8 cellular contexts compared by ENCODE assay signal in genomic region chr2:135004005-135004746, GRCh38. TPM values are rescaled to one million over a fixed set of nuclear protein-coding genes. Genes with fewer than 3 reads are reported as not detected.
DNase-seq lines count a peak whose midpoint lies in the region; ATAC-seq and TF ChIP-seq lines count a peak whose summit lies in the region.

No MANE protein-coding gene starts in this region.

- ATAC-seq in GM19452 (IDR thresholded peaks at IDR 0.05; ENCODE audit: unreplicated experiment), result peak; percentile 96
- peak; percentile 86 to 90 for ATAC-seq in natural killer cell treated with Interleukin-12 subunit alpha and Interleukin-12 subunit beta and Interleukin-15 and Interleukin-18, amount 100 ng/mL, for 72 hours
- ATAC-seq in stimulated activated naive B cell treated with anti-CD40 and anti-IgM and Interleukin-4, amounts not matched to agents 10 μg/mL and 1 μg/mL and 100 μg/mL, for 72 hours (replicated peaks), result peak; percentile 99

- TF ChIP-seq CTCF in OCI-LY3 (IDR thresholded peaks at IDR 0.05; ENCODE audit: low read depth, low read length), result peak; percentile 95
- peak; percentile 76 to 91 (median 86) for TF ChIP-seq CTCF in esophagus squamous epithelium (IDR thresholded peaks at IDR 0.05)

- intact Hi-C loops in esophagus squamous epithelium (cut with DNase I), result no loop called here

- H3K4me3 Mint-ChIP-seq in activated T-cell treated with anti-CD3 and anti-CD28 coated beads, Interleukin-2, amount 50 U/mL, for 24 hours, result no peak overlapping the region
- H3K4me3 Mint-ChIP-seq in natural killer cell treated with Interleukin-12 subunit alpha and Interleukin-12 subunit beta and Interleukin-15 and Interleukin-18, amount 100 ng/mL, for 72 hours, result no peak overlapping the region
- no peak overlapping the region for H3K4me3 Mint-ChIP-seq in stimulated activated naive B cell treated with anti-CD40 and anti-IgM and Interleukin-4, amounts not matched to agents 10 μg/mL and 1 μg/mL and 100 μg/mL, for 72 hours

- H3K79me2 ChIP-seq in OCI-LY3 (ENCODE audit: low read length), result no peaks in the 10 kb centered on the region

- peaks cover 13% of the 10 kb centered on the region for H3K27me3 Mint-ChIP-seq in activated T-cell treated with anti-CD3 and anti-CD28 coated beads, Interleukin-2, amount 50 U/mL, for 24 hours
- peaks cover 13 to 24% of the 10 kb centered on the region in 2 donors for H3K27me3 Mint-ChIP-seq in natural killer cell treated with Interleukin-12 subunit alpha and Interleukin-12 subunit beta and Interleukin-15 and Interleukin-18, amount 100 ng/mL, for 72 hours
- H3K27me3 Mint-ChIP-seq in stimulated activated naive B cell treated with anti-CD40 and anti-IgM and Interleukin-4, amounts not matched to agents 10 μg/mL and 1 μg/mL and 100 μg/mL, for 72 hours, result peaks cover 15 to 16% of the 10 kb centered on the region in 2 donors

- H3K4me3 ChIP-seq in OCI-LY3 (ENCODE audit: low read length), result peak overlapping the region; percentile 4; the same call in 1 of the 2 replicates
- H3K4me3 ChIP-seq in esophagus squamous epithelium, result no peak overlapping the region

- H3K9me3 ChIP-seq in OCI-LY3 (ENCODE audit: insufficient read depth, low read length) (no peaks in the 10 kb centered on the region), esophagus squamous epithelium (no peaks in the 10 kb centered on the region)

- H2AFZ ChIP-seq in OCI-LY3 (ENCODE audit: low read depth, low read length), result peak overlapping the region; percentile 29; the same call in 1 of the 2 replicates

- H3K4me1 Mint-ChIP-seq in activated T-cell treated with anti-CD3 and anti-CD28 coated beads, Interleukin-2, amount 50 U/mL, for 24 hours (ENCODE audit: low read depth), result peaks cover 5% of the 10 kb centered on the region
- peaks cover 3 to 5% of the 10 kb centered on the region in 2 donors for H3K4me1 Mint-ChIP-seq in natural killer cell treated with Interleukin-12 subunit alpha and Interleukin-12 subunit beta and Interleukin-15 and Interleukin-18, amount 100 ng/mL, for 72 hours (ENCODE audit: low read depth in 2 of 2)
- H3K4me1 Mint-ChIP-seq in stimulated activated naive B cell treated with anti-CD40 and anti-IgM and Interleukin-4, amounts not matched to agents 10 μg/mL and 1 μg/mL and 100 μg/mL, for 72 hours, result peaks cover 3 to 5% of the 10 kb centered on the region in 2 donors

- H3K27ac Mint-ChIP-seq in activated T-cell treated with anti-CD3 and anti-CD28 coated beads, Interleukin-2, amount 50 U/mL, for 24 hours, result no peak overlapping the region
- H3K27ac Mint-ChIP-seq in natural killer cell treated with Interleukin-12 subunit alpha and Interleukin-12 subunit beta and Interleukin-15 and Interleukin-18, amount 100 ng/mL, for 72 hours, result no peak overlapping the region
- H3K27ac Mint-ChIP-seq in stimulated activated naive B cell treated with anti-CD40 and anti-IgM and Interleukin-4, amounts not matched to agents 10 μg/mL and 1 μg/mL and 100 μg/mL, for 72 hours, result no peak overlapping the region

- H3K4me1 ChIP-seq in OCI-LY3 (ENCODE audit: low read length) (peaks cover 8% of the 10 kb centered on the region), esophagus squamous epithelium (peaks cover 0 to 9% (median 0%) of the 10 kb centered on the region in 3 donors)

- H3K27ac ChIP-seq in OCI-LY3 (ENCODE audit: low read length) (no peak overlapping the region), esophagus squamous epithelium (no peak overlapping the region)

- no peak for TF ChIP-seq POLR2A in esophagus squamous epithelium (IDR thresholded peaks at IDR 0.05)

- peaks cover 16% of the 10 kb centered on the region; the same call in 1 of the 2 replicates for H3K27me3 ChIP-seq in OCI-LY3 (ENCODE audit: low read depth, low read length)
- peaks cover 0 to 39% (median 0%) of the 10 kb centered on the region in 4 donors for H3K27me3 ChIP-seq in esophagus squamous epithelium

- no peak overlapping the region for H3K9ac ChIP-seq in OCI-LY3 (ENCODE audit: low read length)

- H3K36me3 ChIP-seq in OCI-LY3 (replicated peaks; ENCODE audit: low read depth, low read length) (no peaks in the 10 kb centered on the region), esophagus squamous epithelium (no peaks in the 10 kb centered on the region)

- H3K9me3 Mint-ChIP-seq in activated T-cell treated with anti-CD3 and anti-CD28 coated beads, Interleukin-2, amount 50 U/mL, for 24 hours, result no peaks in the 10 kb centered on the region
- no peaks in the 10 kb centered on the region for H3K9me3 Mint-ChIP-seq in natural killer cell treated with Interleukin-12 subunit alpha and Interleukin-12 subunit beta and Interleukin-15 and Interleukin-18, amount 100 ng/mL, for 72 hours
- no peaks in the 10 kb centered on the region for H3K9me3 Mint-ChIP-seq in stimulated activated naive B cell treated with anti-CD40 and anti-IgM and Interleukin-4, amounts not matched to agents 10 μg/mL and 1 μg/mL and 100 μg/mL, for 72 hours

- no peaks in the 10 kb centered on the region for H4K20me1 ChIP-seq in OCI-LY3 (ENCODE audit: insufficient read depth, low read length)

- WGBS in esophagus squamous epithelium, 2 donors, result 5 to 7% methylated on average over 10 to 17 of the region's 17 CpGs

- DNase-seq in COR-L47 (lab: John Stamatoyannopoulos, UW), result peak; percentile 57
- peak; percentile 38 for DNase-seq in HS-5 (ENCODE audit: low read depth)
- peak; percentile 82 for DNase-seq in activated T-cell treated with anti-CD3 and anti-CD28 coated beads, Interleukin-2, amount 50 U/mL, for 24 hours
- DNase-seq in esophagus squamous epithelium (lab: John Stamatoyannopoulos, UW), result peak; percentile 5
- DNase-seq in natural killer cell treated with Interleukin-12 subunit alpha and Interleukin-12 subunit beta and Interleukin-15 and Interleukin-18, amount 100 ng/mL, for 72 hours (ENCODE audit: low spot score), result peak; percentile 71
- DNase-seq in stimulated activated naive B cell treated with anti-CD40 and anti-IgM and Interleukin-4, amounts not matched to agents 10 μg/mL and 1 μg/mL and 100 μg/mL, for 72 hours, result peak; percentile 50

- no peaks in the 10 kb centered on the region for H3K36me3 Mint-ChIP-seq in activated T-cell treated with anti-CD3 and anti-CD28 coated beads, Interleukin-2, amount 50 U/mL, for 24 hours (ENCODE audit: low read depth)
- H3K36me3 Mint-ChIP-seq in natural killer cell treated with Interleukin-12 subunit alpha and Interleukin-12 subunit beta and Interleukin-15 and Interleukin-18, amount 100 ng/mL, for 72 hours, result no peaks in the 10 kb centered on the region
- H3K36me3 Mint-ChIP-seq in stimulated activated naive B cell treated with anti-CD40 and anti-IgM and Interleukin-4, amounts not matched to agents 10 μg/mL and 1 μg/mL and 100 μg/mL, for 72 hours, result no peaks in the 10 kb centered on the region

- peak overlapping the region; percentile 54 for H3K4me2 ChIP-seq in OCI-LY3 (ENCODE audit: low read length)

RNA-seq across cellular contexts. Expression of gene MAP3K19, which starts 43.1 kb away (rescaled TPM):
- total RNA-seq in esophagus squamous epithelium, result not detected
- total RNA-seq in natural killer cell treated with Interleukin-12 subunit alpha and Interleukin-12 subunit beta and Interleukin-15 and Interleukin-18, amount 100 ng/mL, for 72 hours, result not detected

RNA-seq across cellular contexts. Expression of gene RAB3GAP1, which starts 47.9 kb away (rescaled TPM):
- 10 to 100 TPM; 25.5 to 49.4 (median 35.1) TPM for total RNA-seq in esophagus squamous epithelium
- total RNA-seq in natural killer cell treated with Interleukin-12 subunit alpha and Interleukin-12 subunit beta and Interleukin-15 and Interleukin-18, amount 100 ng/mL, for 72 hours, result 10 to 100 TPM; 10.9 to 11.4 TPM

Comparison
In these comparisons a context has a peak if more than half of its experiments do, and no peak if none do; other contexts are left out.
1. DNase-seq: peak in every context shown above with its lines; median percentile 82 in activated T-cell treated with anti-CD3 and anti-CD28 coated beads, Interleukin-2, amount 50 U/mL, for 24 hours; 71 in natural killer cell treated with Interleukin-12 subunit alpha and Interleukin-12 subunit beta and Interleukin-15 and Interleukin-18, amount 100 ng/mL, for 72 hours; 57 in COR-L47; 50 in stimulated activated naive B cell treated with anti-CD40 and anti-IgM and Interleukin-4, amounts not matched to agents 10 μg/mL and 1 μg/mL and 100 μg/mL, for 72 hours; 38 in HS-5; 5 in esophagus squamous epithelium.